25 cellular contexts compared by ENCODE assay signal in genomic region chr17:45264430-45264829, GRCh38. TPM values are rescaled to one million over a fixed set of nuclear protein-coding genes. Genes with fewer than 3 reads are reported as not detected.
DNase-seq lines count a peak whose midpoint lies in the region; ATAC-seq, FAIRE-seq and TF ChIP-seq lines count a peak whose summit lies in the region.
"Had no signal": no experiment of that assay in that cellular context is flagged by ENCODE, and none has a peak within 500 bp of the region (broad histone marks: within the 10 kb centered on the region; RNA-seq: fewer than 3 reads in every experiment).

No MANE protein-coding gene starts in this region.

- H3K4me3 ChIP-seq in BLaER1 treated with 17β-estradiol and CSF1 and Interleukin-3, amounts not matched to agents 10 nM and 100 nM, result no peak overlapping the region
- H3K4me3 ChIP-seq in GM12878 (no peak overlapping the region), gastrocnemius medialis (no peak overlapping the region)
- H3K4me3 ChIP-seq: SJSA1 had no signal

- H3K4me1 ChIP-seq in BLaER1 treated with 17β-estradiol and CSF1 and Interleukin-3, amounts not matched to agents 10 nM and 100 nM, result peaks cover 49 to 76% (median 68%) of the 10 kb centered on the region in 10 experiments
- H3K4me1 ChIP-seq in GM12878 (ENCODE audit: control insufficient read depth, insufficient read depth, low read length) (peaks cover 17% of the 10 kb centered on the region), gastrocnemius medialis (peaks cover 50 to 61% of the 10 kb centered on the region in 2 donors)
- H3K4me1 ChIP-seq: BE2C had no signal

- ATAC-seq in GM12878, result no peak
- ATAC-seq in gastrocnemius medialis, result no peak
- ATAC-seq: Right ventricle myocardium inferior had no signal

- TF ChIP-seq RAD21 in GM12878 (IDR thresholded peaks at IDR 0.05; ENCODE audit: insufficient read depth, low read depth, low read length), result no peak

- 96% methylated on average over 14 of the region's 14 CpGs for WGBS in GM12878 (ENCODE audit: insufficient coverage, insufficient replicate concordance, low lambda C conversion rate, missing lambda C conversion rate)

- no peaks in the 10 kb centered on the region for H3K9me3 ChIP-seq in BLaER1 treated with 17β-estradiol and CSF1 and Interleukin-3, amounts not matched to agents 10 nM and 100 nM (replicated peaks in 1 of 11)
- H3K9me3 ChIP-seq in GM12878 (replicated peaks; ENCODE audit: control insufficient read depth, insufficient read depth, low read length) (no peaks in the 10 kb centered on the region), gastrocnemius medialis (no peaks in the 10 kb centered on the region)
- H3K9me3 ChIP-seq: BE2C, SJSA1 had no signal

- peak overlapping the region in 6 of 11 experiments; percentile 96 to 99 (median 98); a peak in 3 of 22 replicates for H3K4me2 ChIP-seq in BLaER1 treated with 17β-estradiol and CSF1 and Interleukin-3, amounts not matched to agents 10 nM and 100 nM
- no peak overlapping the region for H3K4me2 ChIP-seq in GM12878 (ENCODE audit: control insufficient read depth, insufficient read depth)

- POLR2A ChIA-PET in GM12878 (lab: Charles Lee), result no interaction called here

- intact Hi-C loops in GM12878 (cut with micrococcal nuclease; ENCODE audit: unreplicated experiment) (no loop called here), gastrocnemius medialis (cut with DNase I; ENCODE audit: low total_unique reads) (no loop called here)

- H3K27me3 ChIP-seq in BLaER1 treated with 17β-estradiol and CSF1 and Interleukin-3, amounts not matched to agents 10 nM and 100 nM, result no peaks in the 10 kb centered on the region
- H3K27me3 ChIP-seq in GM12878 (replicated peaks in 1 of 2; ENCODE audit: control insufficient read depth in 2 of 2, insufficient read depth in 2 of 2, low read length in 1 of 2), result no peaks in the 10 kb centered on the region
- H3K27me3 ChIP-seq in gastrocnemius medialis, result no peaks in the 10 kb centered on the region
- H3K27me3 ChIP-seq: BE2C, SJSA1 had no signal

- H3K9ac ChIP-seq in BLaER1 treated with 17β-estradiol and CSF1 and Interleukin-3, amounts not matched to agents 10 nM and 100 nM, result peak overlapping the region in 1 of 11 experiments; percentile 38; a peak in 1 of 22 replicates
- H3K9ac ChIP-seq in GM12878 (ENCODE audit: control insufficient read depth, insufficient read depth, low read length), result no peak overlapping the region

- DNase-seq in GM12878 (ENCODE audit: low read depth, low spot score), result no peak
- DNase-seq in gastrocnemius medialis, result no peak
- no peak for DNase-seq in NCI-H524 treated with DMSO at 0.1 percent for 48 hours (lab: John Stamatoyannopoulos, UW)
- no peak for DNase-seq in frontal cortex (ENCODE audit: low spot score in 2 of 2)
- no peak for DNase-seq in NCI-H446 (lab: John Stamatoyannopoulos, UW)
- DNase-seq in stimulated activated CD4-positive, alpha-beta T cell treated with anti-CD3 and anti-CD28 coated beads, Interleukin-2, amount 100 ng/mL, for 48 hours, result no peak
- DNase-seq: BE2C; CD4-positive, alpha-beta T cell; COR-L47; DMS79; KBM-7; MM.1S; NCI-H1048; NCI-H1417 treated with DMSO at 0.1 percent for 48 hours; NCI-H187 treated with DMSO at 0.1 percent for 48 hours; NCI-H2107; NCI-H2227 treated with DMSO at 0.1 percent for 48 hours; NCI-H524; NCI-H82 had no signal

- BruUV-seq in GM12878 (replicated peaks; lab: Mats Ljungman, UMichigan), result no TSS peak

- no peak for TF ChIP-seq CTCF in GM12878 (IDR thresholded peaks at IDR 0.05 in 2 of 3, conservative IDR thresholded peaks at IDR 0.05 in 1 of 3; ENCODE audit: control insufficient read depth in 2 of 3, extremely low read depth in 1 of 3, insufficient read depth in 1 of 3, low read depth in 3 of 3, low read length in 3 of 3)
- no peak for TF ChIP-seq CTCF in gastrocnemius medialis (IDR thresholded peaks at IDR 0.05 in 4 of 5, conservative IDR thresholded peaks at IDR 0.05 in 1 of 5)

- no peak for TF ChIP-seq EP300 in GM12878 (IDR thresholded peaks at IDR 0.05; ENCODE audit: borderline replicate concordance in 1 of 2, control insufficient read depth in 1 of 2, low read depth in 2 of 2, low read length in 2 of 2)

- no peak overlapping the region for H3K27ac ChIP-seq in BLaER1 treated with 17β-estradiol and CSF1 and Interleukin-3, amounts not matched to agents 10 nM and 100 nM
- H3K27ac ChIP-seq in GM12878 (ENCODE audit: control insufficient read depth, insufficient read depth), result no peak overlapping the region
- peak overlapping the region; percentile 75 to 85 (median 79) for H3K27ac ChIP-seq in gastrocnemius medialis
- H3K27ac ChIP-seq: SJSA1 had no signal

- RAD21 ChIA-PET in GM12878 (lab: Charles Lee; ENCODE audit: unreplicated experiment), result no interaction called here

- SMC1A ChIA-PET in GM12878 (lab: Charles Lee; ENCODE audit: uncharacterized antibody, unreplicated experiment), result no interaction called here

- no peaks in the 10 kb centered on the region for H3K79me2 ChIP-seq in GM12878 (ENCODE audit: control insufficient read depth, insufficient read depth, low read length)

- H4K20me1 ChIP-seq in BLaER1 treated with 17β-estradiol and CSF1 and Interleukin-3, amounts not matched to agents 10 nM and 100 nM, result peaks cover 23 to 82% (median 60%) of the 10 kb centered on the region in 11 experiments; a peak in 20 of 22 replicates
- H4K20me1 ChIP-seq in GM12878 (ENCODE audit: control insufficient read depth, insufficient read depth), result 0 out of 2 replicates have a peak, but pooled peaks cover 2% of the 10 kb centered on the region

- CTCF ChIA-PET in GM12878 (lab: Yijun Ruan, JAX), result interaction anchor here (0.6 kb wide), 1 partner anchor 13 kb away, joined by 3 read pairs; no protein-coding TSS in a partner anchor

- peaks cover 58 to 71% (median 63%) of the 10 kb centered on the region in 11 experiments for H3K36me3 ChIP-seq in BLaER1 treated with 17β-estradiol and CSF1 and Interleukin-3, amounts not matched to agents 10 nM and 100 nM
- H3K36me3 ChIP-seq in GM12878 (ENCODE audit: control insufficient read depth in 2 of 2, insufficient read depth in 2 of 2, low read length in 1 of 2) (peaks cover 28 to 37% of the 10 kb centered on the region in 2 experiments), gastrocnemius medialis (peaks cover 0 to 41% of the 10 kb centered on the region in 2 donors)

- no peak overlapping the region for H2AFZ ChIP-seq in GM12878 (ENCODE audit: control insufficient read depth, low read depth, low read length)

- in situ Hi-C loops in GM12878 (cut with MboI) (loop anchor here (25.0 kb wide), 1 partner anchor 348 kb away; no protein-coding TSS in a partner anchor), gastrocnemius medialis (cut with MboI; ENCODE audit: low sequenced_read_pairs in 4 of 4) (no loop called here)

- FAIRE-seq in GM12878 (lab: Jason Lieb, UNC) (no peak), frontal cortex (lab: Jason Lieb, UNC) (no peak)
- FAIRE-seq: RCC 7860 had no signal

- TF ChIP-seq POLR2A in GM19193 (IDR thresholded peaks at IDR 0.05; ENCODE audit: extremely low read depth, insufficient read depth, insufficient read length) (peak; percentile 2), GM12878 (IDR thresholded peaks at IDR 0.05; ENCODE audit: low read depth, low read length) (peak; percentile 58; the same call in 1 of the 2 replicates), gastrocnemius medialis (IDR thresholded peaks at IDR 0.05) (no peak)

RNA-seq across cellular contexts. Expression of gene SPATA32, which starts 2.5 kb away (rescaled TPM):
- 0.24 TPM in 1 of 2 replicates, not detected in the other for total RNA-seq in GM12878 (2013; cell fraction: nucleolus; rRNA removed)
- total RNA-seq in GM12878 (2014; rRNA removed) (0.11 TPM in 1 of 2 replicates, not detected in the other), GM12878 (2014; rRNA removed; fragmentation: Illumina TruSeq; extraction: Trizol) (not detected in 2 replicates), GM12878 (2021) (0.13 and 0.21 TPM in 2 replicates), gastrocnemius medialis (not detected), frontal cortex (not detected)
- 0.24 TPM for polyA plus RNA-seq in GM12878 (2011; ENCODE audit: low read depth)
- polyA plus RNA-seq in GM12878 (2011; rRNA removed) (0.03 TPM in 1 of 2 replicates, not detected in the other), GM12878 (2014; fragmentation: Illumina TruSeq; extraction: Trizol) (not detected in 2 replicates), GM12878 (2014; fragmentation: Nextera tagmentation; extraction: Ambion mirVana) (under 1 TPM; 0.11 to 0.13 TPM), GM12878 (2014; rRNA removed) (0.06 TPM in 1 of 2 replicates, not detected in the other), GM12878 (2016; fragmentation: Nextera tagmentation; extraction: Ambion mirVana) (under 1 TPM in 1 of 2 experiments, not detected in 1; 0.35 TPM)
- polyA plus RNA-seq in GM12878 (2011; cell fraction: cytosol; rRNA removed), result not detected in 2 replicates
- polyA plus RNA-seq in GM12878 (2011; cell fraction: nucleus; rRNA removed), result 0.06 and 0.10 TPM in 2 replicates
- 0.29 and 0.32 TPM in 2 replicates for polyA plus RNA-seq in GM12878 (2012)
- not detected in 2 replicates for polyA minus RNA-seq in GM12878 (2011; rRNA and poly(A)+ RNA removed)
- not detected in 2 replicates for polyA minus RNA-seq in GM12878 (2011; cell fraction: cytosol; rRNA and poly(A)+ RNA removed)
- not detected in 2 replicates for polyA minus RNA-seq in GM12878 (2011; cell fraction: nucleus; rRNA and poly(A)+ RNA removed)
- total RNA-seq: A673, Right ventricle myocardium inferior, SJSA1 had no signal

RNA-seq across cellular contexts. Expression of gene FMNL1, which starts 42.7 kb away (rescaled TPM):
- 71.5 and 77.3 TPM in 2 replicates for total RNA-seq in GM12878 (2013; cell fraction: nucleolus; rRNA removed)
- total RNA-seq in GM12878 (2014; rRNA removed), result 19.2 and 22.6 TPM in 2 replicates
- total RNA-seq in GM12878 (2014; rRNA removed; fragmentation: Illumina TruSeq; extraction: Trizol), result 17.0 and 18.5 TPM in 2 replicates
- 99.2 and 108 TPM in 2 replicates for total RNA-seq in GM12878 (2021)
- 36.3 TPM for polyA plus RNA-seq in GM12878 (2011; ENCODE audit: low read depth)
- 7.7 and 11.5 TPM in 2 replicates for polyA plus RNA-seq in GM12878 (2011; rRNA removed)
- polyA plus RNA-seq in GM12878 (2011; cell fraction: cytosol; rRNA removed), result 15.8 and 17.6 TPM in 2 replicates
- 109 and 161 TPM in 2 replicates for polyA plus RNA-seq in GM12878 (2011; cell fraction: nucleus; rRNA removed)
- polyA plus RNA-seq in GM12878 (2012), result 75.5 and 83.6 TPM in 2 replicates
- 18.4 and 53.7 TPM in 2 replicates for polyA plus RNA-seq in GM12878 (2014; fragmentation: Illumina TruSeq; extraction: Trizol)
- polyA plus RNA-seq in GM12878 (2014; fragmentation: Nextera tagmentation; extraction: Ambion mirVana), result 1 to 10 TPM; 3.3 to 3.5 TPM
- 52.2 and 65.7 TPM in 2 replicates for polyA plus RNA-seq in GM12878 (2014; rRNA removed)
- polyA plus RNA-seq in GM12878 (2016; fragmentation: Nextera tagmentation; extraction: Ambion mirVana), result 10 to 100 TPM; 11.7 to 20.5 TPM
- 15.3 and 20.4 TPM in 2 replicates for polyA minus RNA-seq in GM12878 (2011; rRNA and poly(A)+ RNA removed)
- polyA minus RNA-seq in GM12878 (2011; cell fraction: cytosol; rRNA and poly(A)+ RNA removed), result 18.3 and 18.7 TPM in 2 replicates
- polyA minus RNA-seq in GM12878 (2011; cell fraction: nucleus; rRNA and poly(A)+ RNA removed), result 21.4 and 41.3 TPM in 2 replicates
- 1 to 10 TPM in 3 of 4 donors, under 1 TPM in 1; 0.22 to 5.2 (median 3.0) TPM for total RNA-seq in gastrocnemius medialis
- total RNA-seq in frontal cortex, result 4.1 TPM
- total RNA-seq: SJSA1 had no signal

RNA-seq across cellular contexts. Expression of gene MAP3K14, which starts 52.4 kb away (rescaled TPM):
- total RNA-seq in GM12878 (2013; cell fraction: nucleolus; rRNA removed), result 26.9 and 29.0 TPM in 2 replicates
- total RNA-seq in GM12878 (2014; rRNA removed) (18.0 and 21.2 TPM in 2 replicates), GM12878 (2014; rRNA removed; fragmentation: Illumina TruSeq; extraction: Trizol) (7.5 and 9.3 TPM in 2 replicates), GM12878 (2021) (33.3 and 35.9 TPM in 2 replicates), gastrocnemius medialis (10 to 100 TPM; 18.0 to 62.8 (median 34.0) TPM), frontal cortex (0.82 TPM)
- 7.5 TPM for polyA plus RNA-seq in GM12878 (2011; ENCODE audit: low read depth)
- polyA plus RNA-seq in GM12878 (2011; rRNA removed) (4.8 and 12.4 TPM in 2 replicates), GM12878 (2014; fragmentation: Illumina TruSeq; extraction: Trizol) (6.7 and 18.2 TPM in 2 replicates), GM12878 (2014; fragmentation: Nextera tagmentation; extraction: Ambion mirVana) (1 to 10 TPM; 2.1 to 4.5 TPM), GM12878 (2014; rRNA removed) (23.9 and 24.4 TPM in 2 replicates), GM12878 (2016; fragmentation: Nextera tagmentation; extraction: Ambion mirVana) (10 to 100 TPM; 23.2 to 25.1 TPM)
- 16.6 and 19.6 TPM in 2 replicates for polyA plus RNA-seq in GM12878 (2011; cell fraction: cytosol; rRNA removed)
- 24.6 and 35.3 TPM in 2 replicates for polyA plus RNA-seq in GM12878 (2011; cell fraction: nucleus; rRNA removed)
- polyA plus RNA-seq in GM12878 (2012), result 17.1 and 17.4 TPM in 2 replicates
- 9.2 and 17.2 TPM in 2 replicates for polyA minus RNA-seq in GM12878 (2011; rRNA and poly(A)+ RNA removed)
- 6.3 and 8.7 TPM in 2 replicates for polyA minus RNA-seq in GM12878 (2011; cell fraction: cytosol; rRNA and poly(A)+ RNA removed)
- polyA minus RNA-seq in GM12878 (2011; cell fraction: nucleus; rRNA and poly(A)+ RNA removed), result 5.9 and 10.3 TPM in 2 replicates

Comparison
In these comparisons a context has a peak if more than half of its experiments do, and no peak if none do; other contexts are left out.
1. H3K27ac ChIP-seq: peak in gastrocnemius medialis (4 of 4); none in BLaER1 treated with 17β-estradiol and CSF1 and Interleukin-3, amounts not matched to agents 10 nM and 100 nM (0 of 11) and GM12878 (single experiment).
2. POLR2A ChIP-seq: peak in GM19193 (single experiment) and GM12878 (single experiment); none in gastrocnemius medialis (0 of 2).